9 cellular contexts compared by ENCODE assay signal in genomic region chr7:5594616-5595544, GRCh38. TPM values are rescaled to one million over a fixed set of nuclear protein-coding genes. Genes with fewer than 3 reads are reported as not detected.
DNase-seq lines count a peak whose midpoint lies in the region; ATAC-seq and TF ChIP-seq lines count a peak whose summit lies in the region.
"Had no signal": no experiment of that assay in that cellular context is flagged by ENCODE, and none has a peak within 500 bp of the region (broad histone marks: within the 10 kb centered on the region; RNA-seq: fewer than 3 reads in every experiment).

No MANE protein-coding gene starts in this region.

- H3K27ac ChIP-seq in adrenal gland (peak overlapping the region in 4 of 5 donors; percentile 12 to 88 (median 55)), iPS-20b (ENCODE audit: low read length) (no peak overlapping the region)
- H3K27ac ChIP-seq: C4-2B had no signal

- H3K4me1 ChIP-seq in adrenal gland (replicated peaks in 1 of 2) (peaks cover 47 to 66% of the 10 kb centered on the region in 2 donors), iPS-20b (ENCODE audit: insufficient read depth, low read length) (peaks cover 24% of the 10 kb centered on the region)

- no peak for TF ChIP-seq POLR2A in adrenal gland (IDR thresholded peaks at IDR 0.05)

- H3K4me3 ChIP-seq in MG63 (peak overlapping the region; percentile 68), adrenal gland (peak overlapping the region in 2 of 4 donors; percentile 27 to 78), iPS-20b (ENCODE audit: low read length) (peak overlapping the region; percentile 88)

- no peak for ATAC-seq in stimulated activated naive CD8-positive, alpha-beta T cell treated with anti-CD3 and anti-CD28 coated beads, Interleukin-15, Interleukin-2, amounts not matched to agents 100 U/mL and 50 U/mL, for 24 hours
- ATAC-seq in GM18870 (IDR thresholded peaks at IDR 0.05; ENCODE audit: unreplicated experiment), result no peak
- ATAC-seq in HG03196 (IDR thresholded peaks at IDR 0.05; ENCODE audit: unreplicated experiment), result no peak

- no peaks in the 10 kb centered on the region for H3K9me3 ChIP-seq in MG63
- H3K9me3 ChIP-seq in adrenal gland (replicated peaks in 1 of 3), result no peaks in the 10 kb centered on the region
- no peaks in the 10 kb centered on the region for H3K9me3 ChIP-seq in iPS-20b (ENCODE audit: insufficient read depth, low read depth, low read length)

- intact Hi-C loops in adrenal gland (cut with DNase I), result no loop called here

- H3K27me3 ChIP-seq in MG63 (no peaks in the 10 kb centered on the region), adrenal gland (no peaks in the 10 kb centered on the region), iPS-20b (ENCODE audit: insufficient read depth, low read length) (peaks cover 35% of the 10 kb centered on the region)

- peak overlapping the region; percentile 89 for H3K9ac ChIP-seq in iPS-20b (ENCODE audit: low read depth, low read length)

- DNase-seq in NCI-H1436 (lab: John Stamatoyannopoulos, UW) (peak; percentile 34), NCI-H1436 treated with DMSO at 0.1 percent for 48 hours (lab: John Stamatoyannopoulos, UW) (no peak), MG63 (no peak), adrenal gland (peak in 1 of 7 donors; percentile 36)
- DNase-seq in stimulated activated naive CD8-positive, alpha-beta T cell treated with anti-CD3 and anti-CD28 coated beads, Interleukin-15, Interleukin-2, amounts not matched to agents 100 U/mL and 50 U/mL, for 24 hours, result peak; percentile 24

- no peak for TF ChIP-seq CTCF in adrenal gland (IDR thresholded peaks at IDR 0.05)

- WGBS in adrenal gland, 4 donors, result 4 to 25% (median 5%) methylated on average over 11 to 54 of the region's 54 CpGs

- H3K36me3 ChIP-seq in MG63, result peaks cover 5% of the 10 kb centered on the region; the same call in 1 of the 2 replicates
- H3K36me3 ChIP-seq in adrenal gland (replicated peaks in 1 of 2), result no peaks in the 10 kb centered on the region
- H3K36me3 ChIP-seq in iPS-20b (ENCODE audit: insufficient read depth, low read depth, low read length), result peaks cover 10% of the 10 kb centered on the region

RNA-seq across cellular contexts. Expression of gene FSCN1, which starts 2.3 kb away (rescaled TPM):
- 88.9 and 159 TPM in 2 replicates for total RNA-seq in MG63 (2014; rRNA removed; shearing (Covaris generic); ENCODE audit: low replicate concordance)
- total RNA-seq in adrenal gland, result 100 to 1,000 TPM in 5 of 8 donors, 10 to 100 TPM in 3; 93.8 to 152 (median 103) TPM
- 10 to 100 TPM; 13.7 to 67.9 (median 56.0) TPM for polyA plus RNA-seq in adrenal gland

Comparison
In these comparisons a context has a peak if more than half of its experiments do, and no peak if none do; other contexts are left out.
1. DNase-seq: peak in NCI-H1436 (single experiment) and stimulated activated naive CD8-positive, alpha-beta T cell treated with anti-CD3 and anti-CD28 coated beads, Interleukin-15, Interleukin-2, amounts not matched to agents 100 U/mL and 50 U/mL, for 24 hours (single experiment); none in NCI-H1436 treated with DMSO at 0.1 percent for 48 hours (single experiment) and MG63 (single experiment).